Comparison of ENCODE assay signal across 1 cellular context in the genomic region with DNA sequence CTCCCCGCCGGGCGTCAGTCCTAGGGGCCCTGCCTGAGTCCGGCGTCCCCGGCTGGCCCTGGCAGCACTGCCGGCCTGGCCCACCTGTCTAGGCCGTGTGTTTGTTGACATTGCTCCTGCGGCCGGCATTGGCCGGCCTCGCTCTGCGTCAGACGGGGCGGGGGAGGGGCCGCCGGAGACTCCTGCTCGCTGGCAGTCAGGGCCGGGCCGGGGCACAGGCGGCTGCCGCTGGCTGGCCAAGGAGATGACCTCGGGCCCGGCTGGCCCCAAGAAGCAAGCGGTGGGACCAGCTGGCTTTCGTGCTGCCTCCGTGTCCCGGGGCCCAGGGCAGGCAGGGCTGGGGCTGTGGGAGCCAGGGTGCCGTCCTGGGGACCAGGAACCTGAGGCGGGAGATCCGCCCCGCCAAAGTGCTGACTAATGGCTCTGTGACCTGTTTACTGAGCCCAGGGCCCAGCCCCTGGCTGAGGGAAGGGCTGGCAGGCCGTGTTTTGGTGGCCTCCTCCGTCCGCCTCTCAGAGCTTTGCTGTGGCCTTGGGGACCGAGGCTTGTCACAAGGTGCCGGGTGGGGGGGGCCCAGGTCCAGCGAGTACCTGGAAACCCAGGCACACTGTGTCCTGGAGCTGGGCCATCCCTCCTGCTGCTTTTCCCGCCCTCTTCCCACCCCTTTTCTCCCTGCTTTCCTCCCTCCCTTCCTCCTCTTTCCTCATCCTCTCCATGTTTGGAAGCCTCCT.
TF ChIP-seq lines count a peak whose summit lies in the region.

No MANE protein-coding gene starts in this region.

TF ChIP-seq in K562, 482 proteins besides CTCF, POLR2A, EP300 and RAD21 (continued from another document and continues in another):
- TF ChIP-seq, protein P1, sequence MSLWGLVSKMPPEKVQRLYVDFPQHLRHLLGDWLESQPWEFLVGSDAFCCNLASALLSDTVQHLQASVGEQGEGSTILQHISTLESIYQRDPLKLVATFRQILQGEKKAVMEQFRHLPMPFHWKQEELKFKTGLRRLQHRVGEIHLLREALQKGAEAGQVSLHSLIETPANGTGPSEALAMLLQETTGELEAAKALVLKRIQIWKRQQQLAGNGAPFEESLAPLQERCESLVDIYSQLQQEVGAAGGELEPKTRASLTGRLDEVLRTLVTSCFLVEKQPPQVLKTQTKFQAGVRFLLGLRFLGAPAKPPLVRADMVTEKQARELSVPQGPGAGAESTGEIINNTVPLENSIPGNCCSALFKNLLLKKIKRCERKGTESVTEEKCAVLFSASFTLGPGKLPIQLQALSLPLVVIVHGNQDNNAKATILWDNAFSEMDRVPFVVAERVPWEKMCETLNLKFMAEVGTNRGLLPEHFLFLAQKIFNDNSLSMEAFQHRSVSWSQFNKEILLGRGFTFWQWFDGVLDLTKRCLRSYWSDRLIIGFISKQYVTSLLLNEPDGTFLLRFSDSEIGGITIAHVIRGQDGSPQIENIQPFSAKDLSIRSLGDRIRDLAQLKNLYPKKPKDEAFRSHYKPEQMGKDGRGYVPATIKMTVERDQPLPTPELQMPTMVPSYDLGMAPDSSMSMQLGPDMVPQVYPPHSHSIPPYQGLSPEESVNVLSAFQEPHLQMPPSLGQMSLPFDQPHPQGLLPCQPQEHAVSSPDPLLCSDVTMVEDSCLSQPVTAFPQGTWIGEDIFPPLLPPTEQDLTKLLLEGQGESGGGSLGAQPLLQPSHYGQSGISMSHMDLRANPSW (CRISPR knock-in tag; IDR thresholded peaks at IDR 0.05) = no peak
- peak; percentile 31 for TF ChIP-seq FUS (optimal IDR thresholded peaks at IDR 0.05; ENCODE audit: low read depth, low read length)
- TF ChIP-seq, protein P2, sequence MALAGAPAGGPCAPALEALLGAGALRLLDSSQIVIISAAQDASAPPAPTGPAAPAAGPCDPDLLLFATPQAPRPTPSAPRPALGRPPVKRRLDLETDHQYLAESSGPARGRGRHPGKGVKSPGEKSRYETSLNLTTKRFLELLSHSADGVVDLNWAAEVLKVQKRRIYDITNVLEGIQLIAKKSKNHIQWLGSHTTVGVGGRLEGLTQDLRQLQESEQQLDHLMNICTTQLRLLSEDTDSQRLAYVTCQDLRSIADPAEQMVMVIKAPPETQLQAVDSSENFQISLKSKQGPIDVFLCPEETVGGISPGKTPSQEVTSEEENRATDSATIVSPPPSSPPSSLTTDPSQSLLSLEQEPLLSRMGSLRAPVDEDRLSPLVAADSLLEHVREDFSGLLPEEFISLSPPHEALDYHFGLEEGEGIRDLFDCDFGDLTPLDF (CRISPR knock-in tag; IDR thresholded peaks at IDR 0.05) = no peak
- peak; percentile 61; the same call in 1 of the 2 replicates for TF ChIP-seq FOSL1 (tag; conservative IDR thresholded peaks at IDR 0.05)
- no peak for TF ChIP-seq ZNF212 (CRISPR knock-in tag; IDR thresholded peaks at IDR 0.05)
- no peak for TF ChIP-seq THRAP3 (IDR thresholded peaks at IDR 0.05; ENCODE audit: borderline replicate concordance)
- no peak for TF ChIP-seq ZNF589 (CRISPR knock-in tag; IDR thresholded peaks at IDR 0.05; ENCODE audit: low read depth)
- no peak for TF ChIP-seq MCM2 (IDR thresholded peaks at IDR 0.05; ENCODE audit: low read depth)
- TF ChIP-seq, protein P3, sequence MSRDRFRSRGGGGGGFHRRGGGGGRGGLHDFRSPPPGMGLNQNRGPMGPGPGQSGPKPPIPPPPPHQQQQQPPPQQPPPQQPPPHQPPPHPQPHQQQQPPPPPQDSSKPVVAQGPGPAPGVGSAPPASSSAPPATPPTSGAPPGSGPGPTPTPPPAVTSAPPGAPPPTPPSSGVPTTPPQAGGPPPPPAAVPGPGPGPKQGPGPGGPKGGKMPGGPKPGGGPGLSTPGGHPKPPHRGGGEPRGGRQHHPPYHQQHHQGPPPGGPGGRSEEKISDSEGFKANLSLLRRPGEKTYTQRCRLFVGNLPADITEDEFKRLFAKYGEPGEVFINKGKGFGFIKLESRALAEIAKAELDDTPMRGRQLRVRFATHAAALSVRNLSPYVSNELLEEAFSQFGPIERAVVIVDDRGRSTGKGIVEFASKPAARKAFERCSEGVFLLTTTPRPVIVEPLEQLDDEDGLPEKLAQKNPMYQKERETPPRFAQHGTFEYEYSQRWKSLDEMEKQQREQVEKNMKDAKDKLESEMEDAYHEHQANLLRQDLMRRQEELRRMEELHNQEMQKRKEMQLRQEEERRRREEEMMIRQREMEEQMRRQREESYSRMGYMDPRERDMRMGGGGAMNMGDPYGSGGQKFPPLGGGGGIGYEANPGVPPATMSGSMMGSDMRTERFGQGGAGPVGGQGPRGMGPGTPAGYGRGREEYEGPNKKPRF (IDR thresholded peaks at IDR 0.05; ENCODE audit: low read depth, low read length) = no peak
- peak; percentile 19; the same call in 1 of the 2 replicates for TF ChIP-seq NR3C1 (CRISPR knock-in tag; IDR thresholded peaks at IDR 0.05)
- TF ChIP-seq ZFX (CRISPR knock-in tag; IDR thresholded peaks at IDR 0.05) = peak; percentile 96
- TF ChIP-seq, protein P4, sequence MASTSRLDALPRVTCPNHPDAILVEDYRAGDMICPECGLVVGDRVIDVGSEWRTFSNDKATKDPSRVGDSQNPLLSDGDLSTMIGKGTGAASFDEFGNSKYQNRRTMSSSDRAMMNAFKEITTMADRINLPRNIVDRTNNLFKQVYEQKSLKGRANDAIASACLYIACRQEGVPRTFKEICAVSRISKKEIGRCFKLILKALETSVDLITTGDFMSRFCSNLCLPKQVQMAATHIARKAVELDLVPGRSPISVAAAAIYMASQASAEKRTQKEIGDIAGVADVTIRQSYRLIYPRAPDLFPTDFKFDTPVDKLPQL (IDR thresholded peaks at IDR 0.05; ENCODE audit: extremely low read depth, insufficient read length) = no peak
- TF ChIP-seq DMBX1 (CRISPR knock-in tag; IDR thresholded peaks at IDR 0.05; ENCODE audit: borderline replicate concordance) = no peak
- no peak for TF ChIP-seq ZNF140 (CRISPR knock-in tag; IDR thresholded peaks at IDR 0.05)
- TF ChIP-seq BMI1 (IDR thresholded peaks at IDR 0.05; ENCODE audit: low read length) = no peak
- TF ChIP-seq ZNF232 (CRISPR knock-in tag; IDR thresholded peaks at IDR 0.05) = no peak
- no peak for TF ChIP-seq NFYB (IDR thresholded peaks at IDR 0.05; ENCODE audit: extremely low read depth, insufficient read length)
- TF ChIP-seq, protein P5, sequence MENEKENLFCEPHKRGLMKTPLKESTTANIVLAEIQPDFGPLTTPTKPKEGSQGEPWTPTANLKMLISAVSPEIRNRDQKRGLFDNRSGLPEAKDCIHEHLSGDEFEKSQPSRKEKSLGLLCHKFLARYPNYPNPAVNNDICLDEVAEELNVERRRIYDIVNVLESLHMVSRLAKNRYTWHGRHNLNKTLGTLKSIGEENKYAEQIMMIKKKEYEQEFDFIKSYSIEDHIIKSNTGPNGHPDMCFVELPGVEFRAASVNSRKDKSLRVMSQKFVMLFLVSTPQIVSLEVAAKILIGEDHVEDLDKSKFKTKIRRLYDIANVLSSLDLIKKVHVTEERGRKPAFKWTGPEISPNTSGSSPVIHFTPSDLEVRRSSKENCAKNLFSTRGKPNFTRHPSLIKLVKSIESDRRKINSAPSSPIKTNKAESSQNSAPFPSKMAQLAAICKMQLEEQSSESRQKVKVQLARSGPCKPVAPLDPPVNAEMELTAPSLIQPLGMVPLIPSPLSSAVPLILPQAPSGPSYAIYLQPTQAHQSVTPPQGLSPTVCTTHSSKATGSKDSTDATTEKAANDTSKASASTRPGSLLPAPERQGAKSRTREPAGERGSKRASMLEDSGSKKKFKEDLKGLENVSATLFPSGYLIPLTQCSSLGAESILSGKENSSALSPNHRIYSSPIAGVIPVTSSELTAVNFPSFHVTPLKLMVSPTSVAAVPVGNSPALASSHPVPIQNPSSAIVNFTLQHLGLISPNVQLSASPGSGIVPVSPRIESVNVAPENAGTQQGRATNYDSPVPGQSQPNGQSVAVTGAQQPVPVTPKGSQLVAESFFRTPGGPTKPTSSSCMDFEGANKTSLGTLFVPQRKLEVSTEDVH (IDR thresholded peaks at IDR 0.05; ENCODE audit: low read depth, partially characterized antibody) = peak; percentile 56
- TF ChIP-seq NCOA6 (IDR thresholded peaks at IDR 0.05) = no peak
- no peak; the same call in 1 of the 2 replicates for TF ChIP-seq ESRRA (IDR thresholded peaks at IDR 0.05; ENCODE audit: borderline replicate concordance, low read depth)
- peak; percentile 43; the same call in 1 of the 2 replicates for TF ChIP-seq POLR2AphosphoS5 (IDR thresholded peaks at IDR 0.05; ENCODE audit: control insufficient read depth, insufficient read depth, low read depth, low read length)
- no peak for TF ChIP-seq ILF3 (IDR thresholded peaks at IDR 0.05; ENCODE audit: borderline replicate concordance)
- TF ChIP-seq, protein P6, sequence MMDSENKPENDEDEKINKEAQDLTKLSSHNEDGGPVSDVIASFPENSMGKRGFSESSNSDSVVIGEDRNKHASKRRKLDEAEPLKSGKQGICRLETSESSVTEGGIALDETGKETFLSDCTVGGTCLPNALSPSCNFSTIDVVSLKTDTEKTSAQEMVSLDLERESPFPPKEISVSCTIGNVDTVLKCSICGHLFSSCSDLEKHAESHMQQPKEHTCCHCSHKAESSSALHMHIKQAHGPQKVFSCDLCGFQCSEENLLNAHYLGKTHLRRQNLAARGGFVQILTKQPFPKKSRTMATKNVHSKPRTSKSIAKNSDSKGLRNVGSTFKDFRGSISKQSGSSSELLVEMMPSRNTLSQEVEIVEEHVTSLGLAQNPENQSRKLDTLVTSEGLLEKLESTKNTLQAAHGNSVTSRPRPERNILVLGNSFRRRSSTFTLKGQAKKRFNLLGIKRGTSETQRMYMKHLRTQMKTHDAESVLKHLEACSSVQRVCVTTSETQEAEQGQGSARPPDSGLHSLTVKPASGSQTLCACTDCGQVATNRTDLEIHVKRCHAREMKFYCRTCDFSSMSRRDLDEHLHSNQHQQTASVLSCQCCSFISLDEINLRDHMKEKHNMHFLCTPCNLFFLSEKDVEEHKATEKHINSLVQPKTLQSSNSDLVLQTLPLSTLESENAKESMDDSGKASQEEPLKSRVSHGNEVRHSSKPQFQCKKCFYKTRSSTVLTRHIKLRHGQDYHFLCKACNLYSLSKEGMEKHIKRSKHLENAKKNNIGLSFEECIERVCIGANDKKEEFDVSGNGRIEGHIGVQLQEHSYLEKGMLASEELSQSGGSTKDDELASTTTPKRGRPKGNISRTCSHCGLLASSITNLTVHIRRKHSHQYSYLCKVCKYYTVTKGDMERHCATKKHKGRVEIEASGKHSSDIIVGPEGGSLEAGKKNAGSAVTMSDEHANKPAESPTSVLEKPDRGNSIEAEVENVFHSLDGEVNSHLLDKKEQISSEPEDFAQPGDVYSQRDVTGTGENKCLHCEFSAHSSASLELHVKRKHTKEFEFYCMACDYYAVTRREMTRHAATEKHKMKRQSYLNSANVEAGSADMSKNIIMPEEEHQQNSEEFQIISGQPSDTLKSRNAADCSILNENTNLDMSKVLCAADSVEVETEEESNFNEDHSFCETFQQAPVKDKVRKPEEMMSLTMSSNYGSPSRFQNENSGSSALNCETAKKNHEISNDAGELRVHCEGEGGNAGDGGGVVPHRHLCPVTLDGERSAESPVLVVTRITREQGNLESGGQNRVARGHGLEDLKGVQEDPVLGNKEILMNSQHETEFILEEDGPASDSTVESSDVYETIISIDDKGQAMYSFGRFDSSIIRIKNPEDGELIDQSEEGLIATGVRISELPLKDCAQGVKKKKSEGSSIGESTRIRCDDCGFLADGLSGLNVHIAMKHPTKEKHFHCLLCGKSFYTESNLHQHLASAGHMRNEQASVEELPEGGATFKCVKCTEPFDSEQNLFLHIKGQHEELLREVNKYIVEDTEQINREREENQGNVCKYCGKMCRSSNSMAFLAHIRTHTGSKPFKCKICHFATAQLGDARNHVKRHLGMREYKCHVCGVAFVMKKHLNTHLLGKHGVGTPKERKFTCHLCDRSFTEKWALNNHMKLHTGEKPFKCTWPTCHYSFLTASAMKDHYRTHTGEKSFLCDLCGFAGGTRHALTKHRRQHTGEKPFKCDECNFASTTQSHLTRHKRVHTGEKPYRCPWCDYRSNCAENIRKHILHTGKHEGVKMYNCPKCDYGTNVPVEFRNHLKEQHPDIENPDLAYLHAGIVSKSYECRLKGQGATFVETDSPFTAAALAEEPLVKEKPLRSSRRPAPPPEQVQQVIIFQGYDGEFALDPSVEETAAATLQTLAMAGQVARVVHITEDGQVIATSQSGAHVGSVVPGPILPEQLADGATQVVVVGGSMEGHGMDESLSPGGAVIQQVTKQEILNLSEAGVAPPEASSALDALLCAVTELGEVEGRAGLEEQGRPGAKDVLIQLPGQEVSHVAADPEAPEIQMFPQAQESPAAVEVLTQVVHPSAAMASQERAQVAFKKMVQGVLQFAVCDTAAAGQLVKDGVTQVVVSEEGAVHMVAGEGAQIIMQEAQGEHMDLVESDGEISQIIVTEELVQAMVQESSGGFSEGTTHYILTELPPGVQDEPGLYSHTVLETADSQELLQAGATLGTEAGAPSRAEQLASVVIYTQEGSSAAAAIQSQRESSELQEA (IDR thresholded peaks at IDR 0.05; ENCODE audit: low read depth) = no peak
- TF ChIP-seq, protein P7, sequence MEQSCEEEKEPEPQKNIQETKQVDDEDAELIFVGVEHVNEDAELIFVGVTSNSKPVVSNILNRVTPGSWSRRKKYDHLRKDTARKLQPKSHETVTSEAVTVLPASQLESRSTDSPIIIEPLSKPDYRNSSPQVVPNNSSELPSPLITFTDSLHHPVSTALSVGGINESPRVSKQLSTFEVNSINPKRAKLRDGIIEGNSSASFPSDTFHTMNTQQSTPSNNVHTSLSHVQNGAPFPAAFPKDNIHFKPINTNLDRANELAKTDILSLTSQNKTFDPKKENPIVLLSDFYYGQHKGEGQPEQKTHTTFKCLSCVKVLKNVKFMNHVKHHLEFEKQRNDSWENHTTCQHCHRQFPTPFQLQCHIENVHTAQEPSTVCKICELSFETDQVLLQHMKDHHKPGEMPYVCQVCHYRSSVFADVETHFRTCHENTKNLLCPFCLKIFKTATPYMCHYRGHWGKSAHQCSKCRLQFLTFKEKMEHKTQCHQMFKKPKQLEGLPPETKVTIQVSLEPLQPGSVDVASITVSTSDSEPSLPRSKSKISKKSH (CRISPR knock-in tag; IDR thresholded peaks at IDR 0.05) = no peak
- peak; percentile 79; the same call in 1 of the 2 replicates for TF ChIP-seq MAFF (IDR thresholded peaks at IDR 0.05; ENCODE audit: low read length)
- no peak for TF ChIP-seq PURB (CRISPR knock-in tag; IDR thresholded peaks at IDR 0.05; ENCODE audit: low read depth)
- TF ChIP-seq, protein P8, sequence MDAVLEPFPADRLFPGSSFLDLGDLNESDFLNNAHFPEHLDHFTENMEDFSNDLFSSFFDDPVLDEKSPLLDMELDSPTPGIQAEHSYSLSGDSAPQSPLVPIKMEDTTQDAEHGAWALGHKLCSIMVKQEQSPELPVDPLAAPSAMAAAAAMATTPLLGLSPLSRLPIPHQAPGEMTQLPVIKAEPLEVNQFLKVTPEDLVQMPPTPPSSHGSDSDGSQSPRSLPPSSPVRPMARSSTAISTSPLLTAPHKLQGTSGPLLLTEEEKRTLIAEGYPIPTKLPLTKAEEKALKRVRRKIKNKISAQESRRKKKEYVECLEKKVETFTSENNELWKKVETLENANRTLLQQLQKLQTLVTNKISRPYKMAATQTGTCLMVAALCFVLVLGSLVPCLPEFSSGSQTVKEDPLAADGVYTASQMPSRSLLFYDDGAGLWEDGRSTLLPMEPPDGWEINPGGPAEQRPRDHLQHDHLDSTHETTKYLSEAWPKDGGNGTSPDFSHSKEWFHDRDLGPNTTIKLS (IDR thresholded peaks at IDR 0.05; ENCODE audit: borderline replicate concordance, low read depth) = no peak; the same call in 1 of the 2 replicates
- TF ChIP-seq ZNF445 (CRISPR knock-in tag; IDR thresholded peaks at IDR 0.05; ENCODE audit: low read depth) = no peak
- TF ChIP-seq KDM1A (IDR thresholded peaks at IDR 0.05) = no peak
- peak; percentile 49 for TF ChIP-seq NFIC (IDR thresholded peaks at IDR 0.05)
- no peak for TF ChIP-seq ZFP30 (CRISPR knock-in tag; IDR thresholded peaks at IDR 0.05; ENCODE audit: borderline replicate concordance)
- TF ChIP-seq ZNF507 (tag; conservative IDR thresholded peaks at IDR 0.05) = no peak
